Comparison of ENCODE assay signal across 1 cellular context in genomic region chr11:75537740-75538139, GRCh38.
TF ChIP-seq lines count a peak whose summit lies in the region.

No MANE protein-coding gene starts in this region.

TF ChIP-seq in K562, 482 proteins besides CTCF, POLR2A, EP300 and RAD21 (continued from another document):
- no peak for TF ChIP-seq ZBTB33 (CRISPR knock-in tag; IDR thresholded peaks at IDR 0.05)
- TF ChIP-seq BRF1 (IDR thresholded peaks at IDR 0.05; ENCODE audit: borderline replicate concordance, extremely low read depth, insufficient read length): no peak
- no peak for TF ChIP-seq KLF13 (tag; IDR thresholded peaks at IDR 0.05; ENCODE audit: borderline replicate concordance, low read depth)
- no peak for TF ChIP-seq NRF1 (conservative IDR thresholded peaks at IDR 0.05 in 1 of 2, IDR thresholded peaks at IDR 0.05 in 1 of 2)
- TF ChIP-seq MEIS2 (IDR thresholded peaks at IDR 0.05; ENCODE audit: partially characterized antibody): peak; percentile 82
- TF ChIP-seq NR2F6 (CRISPR knock-in tag; IDR thresholded peaks at IDR 0.05): no peak
- no peak for TF ChIP-seq FOXK1 (CRISPR knock-in tag; IDR thresholded peaks at IDR 0.05; ENCODE audit: borderline replicate concordance)
- TF ChIP-seq ARID3B (CRISPR knock-in tag; IDR thresholded peaks at IDR 0.05; ENCODE audit: borderline replicate concordance): no peak
- 0 out of 2 replicates have a peak, but pooled peaks have one; percentile 10 for TF ChIP-seq ZEB2 (IDR thresholded peaks at IDR 0.05)
- no peak for TF ChIP-seq SIX5 (IDR thresholded peaks at IDR 0.05; ENCODE audit: borderline replicate concordance in 1 of 2, insufficient read depth in 1 of 2, low read depth in 1 of 2, low read length in 2 of 2)
- no peak for TF ChIP-seq ARID4B (CRISPR knock-in tag; IDR thresholded peaks at IDR 0.05)
- no peak for TF ChIP-seq MITF (IDR thresholded peaks at IDR 0.05)
- no peak for TF ChIP-seq RBM25 (IDR thresholded peaks at IDR 0.05; ENCODE audit: low read depth, low read length, severe bottlenecking)
- TF ChIP-seq OTX1 (CRISPR knock-in tag; IDR thresholded peaks at IDR 0.05): no peak
- no peak for TF ChIP-seq EWSR1 (IDR thresholded peaks at IDR 0.05; ENCODE audit: borderline replicate concordance, low read depth, partially characterized antibody)
- TF ChIP-seq ELF1 (tag; IDR thresholded peaks at IDR 0.05): peak; percentile 40; the same call in 1 of the 2 replicates
- no peak for TF ChIP-seq PBX2 (CRISPR knock-in tag; IDR thresholded peaks at IDR 0.05; ENCODE audit: low read depth)
- peak; percentile 80 for TF ChIP-seq PBX2 (tag; conservative IDR thresholded peaks at IDR 0.05; ENCODE audit: low read depth)
